Comparison of ENCODE assay signal across 29 cellular contexts in genomic region chr9:32490601-32491000, GRCh38.
"Had no signal": no experiment of that assay in that cellular context is flagged by ENCODE, and none has a peak within 500 bp of the region (broad histone marks: within the 10 kb centered on the region; RNA-seq: fewer than 3 reads in every experiment).

No MANE protein-coding gene starts in this region.

- H3K79me2 ChIP-seq: hepatocyte had no signal

- H3K4me2 ChIP-seq: hepatocyte had no signal

- H3K27ac Mint-ChIP-seq: activated CD4-positive, alpha-beta memory T cell treated with anti-CD3 and anti-CD28 coated beads, Interleukin-2, amount 10 ng/mL, durations not matched to agents 7 days and 5 days; activated CD4-positive, alpha-beta T cell treated with anti-CD3 and anti-CD28 coated beads, Interleukin-2, amount 10 ng/mL, durations not matched to agents 7 days and 5 days; activated naive CD4-positive, alpha-beta T cell treated with anti-CD3 and anti-CD28 coated beads, Interleukin-2, amount 50 U/mL, for 24 hours; activated T-helper 17 cell treated with anti-CD3 and anti-CD28 coated beads, Interleukin-2, amount 50 U/mL, for 72 hours; effector memory CD8-positive, alpha-beta T cell; nephron; stimulated activated effector memory CD8-positive, alpha-beta T cell treated with anti-CD3 and anti-CD28 coated beads, Interleukin-12 subunit alpha, Interleukin-12 subunit beta, amount 100 ng/mL, for 72 hours; stimulated activated naive CD8-positive, alpha-beta T cell treated with anti-CD3 and anti-CD28 coated beads, Interleukin-15, Interleukin-2, amounts not matched to agents 100 ng/mL and 50 ng/mL, for 24 hours; type B pancreatic cell had no signal

- H3K4me1 ChIP-seq: adrenal gland, ascending aorta, gastroesophageal sphincter, uterus had no signal

- H3K9me3 ChIP-seq: adrenal gland, ascending aorta, gastroesophageal sphincter, neutrophil, thoracic aorta, uterus had no signal

- H3K27me3 ChIP-seq: adrenal gland, ascending aorta, brain microvascular endothelial cell, gastroesophageal sphincter, hepatocyte, neutrophil, uterus had no signal

- H3K27me3 Mint-ChIP-seq: activated CD4-positive, alpha-beta memory T cell treated with anti-CD3 and anti-CD28 coated beads, Interleukin-2, amount 10 ng/mL, durations not matched to agents 7 days and 5 days; activated CD4-positive, alpha-beta T cell treated with anti-CD3 and anti-CD28 coated beads, Interleukin-2, amount 10 ng/mL, durations not matched to agents 7 days and 5 days; activated naive CD4-positive, alpha-beta T cell treated with anti-CD3 and anti-CD28 coated beads, Interleukin-2, amount 50 U/mL, for 24 hours; activated T-cell treated with anti-CD3 and anti-CD28 coated beads, Interleukin-2, amount 50 U/mL, for 24 hours; activated T-helper 17 cell treated with anti-CD3 and anti-CD28 coated beads, Interleukin-2, amount 50 U/mL, for 72 hours; effector memory CD8-positive, alpha-beta T cell; progenitor cell of endocrine pancreas; stimulated activated naive CD8-positive, alpha-beta T cell treated with anti-CD3 and anti-CD28 coated beads, Interleukin-15, Interleukin-2, amounts not matched to agents 100 ng/mL and 50 ng/mL, for 24 hours; type B pancreatic cell had no signal

- ATAC-seq: activated CD4-positive, CD25-positive, alpha-beta regulatory T cell treated with anti-CD3 and anti-CD28 coated beads, Interleukin-2, amount 50 U/mL, for 24 hours; activated T-helper 17 cell treated with anti-CD3 and anti-CD28 coated beads, Interleukin-2, amount 50 U/mL, for 72 hours; effector memory CD8-positive, alpha-beta T cell; gastroesophageal sphincter; left colon; sciatic nerve; stimulated activated effector memory CD8-positive, alpha-beta T cell treated with anti-CD3 and anti-CD28 coated beads, Interleukin-12 subunit alpha, Interleukin-12 subunit beta, amount 100 ng/mL, for 72 hours had no signal

- H3K4me3 Mint-ChIP-seq: activated CD4-positive, alpha-beta memory T cell treated with anti-CD3 and anti-CD28 coated beads, Interleukin-2, amount 10 ng/mL, durations not matched to agents 7 days and 5 days; activated CD4-positive, alpha-beta T cell treated with anti-CD3 and anti-CD28 coated beads, Interleukin-2, amount 10 ng/mL, durations not matched to agents 7 days and 5 days; activated naive CD4-positive, alpha-beta T cell treated with anti-CD3 and anti-CD28 coated beads, Interleukin-2, amount 50 U/mL, for 24 hours; activated T-cell treated with anti-CD3 and anti-CD28 coated beads, Interleukin-2, amount 50 U/mL, for 24 hours; activated T-helper 17 cell treated with anti-CD3 and anti-CD28 coated beads, Interleukin-2, amount 50 U/mL, for 72 hours; effector memory CD8-positive, alpha-beta T cell; immature natural killer cell; nephron; stimulated activated effector memory CD8-positive, alpha-beta T cell treated with anti-CD3 and anti-CD28 coated beads, Interleukin-12 subunit alpha, Interleukin-12 subunit beta, amount 100 ng/mL, for 72 hours; stimulated activated naive CD8-positive, alpha-beta T cell treated with anti-CD3 and anti-CD28 coated beads, Interleukin-15, Interleukin-2, amounts not matched to agents 100 ng/mL and 50 ng/mL, for 24 hours; type B pancreatic cell had no signal

- H3K36me3 ChIP-seq: uterus had no signal

- DNase-seq: activated CD4-positive, alpha-beta memory T cell treated with anti-CD3 and anti-CD28 coated beads, Interleukin-2, amount 10 ng/mL, durations not matched to agents 7 days and 5 days; activated CD4-positive, alpha-beta T cell treated with anti-CD3 and anti-CD28 coated beads, Interleukin-2, amount 10 ng/mL, durations not matched to agents 7 days and 5 days; activated CD8-positive, alpha-beta memory T cell treated with anti-CD3 and anti-CD28 coated beads, Interleukin-2, amount 50 U/mL, for 48 hours; activated T-cell treated with anti-CD3 and anti-CD28 coated beads, Interleukin-2, amount 50 U/mL, for 24 hours; adrenal gland; brain microvascular endothelial cell; cortex of kidney; effector memory CD8-positive, alpha-beta T cell; immature natural killer cell; kidney; left colon; mammary epithelial cell; small intestine; stimulated activated CD4-positive, alpha-beta T cell treated with anti-CD3 and anti-CD28 coated beads, Interleukin-4, amount 100 ng/mL, for 24 hours; uterus had no signal

- H3K4me3 ChIP-seq: adrenal gland, ascending aorta, gastroesophageal sphincter, hepatocyte, thoracic aorta, uterus had no signal

- H3K27ac ChIP-seq: adrenal gland, ascending aorta, brain microvascular endothelial cell, gastroesophageal sphincter, hepatocyte, neutrophil, thoracic aorta, uterus had no signal

- H2AFZ ChIP-seq: hepatocyte had no signal

- H3K4me1 Mint-ChIP-seq: activated CD4-positive, alpha-beta memory T cell treated with anti-CD3 and anti-CD28 coated beads, Interleukin-2, amount 10 ng/mL, durations not matched to agents 7 days and 5 days; activated CD4-positive, alpha-beta T cell treated with anti-CD3 and anti-CD28 coated beads, Interleukin-2, amount 10 ng/mL, durations not matched to agents 7 days and 5 days; activated naive CD4-positive, alpha-beta T cell treated with anti-CD3 and anti-CD28 coated beads, Interleukin-2, amount 50 U/mL, for 24 hours; activated T-helper 17 cell treated with anti-CD3 and anti-CD28 coated beads, Interleukin-2, amount 50 U/mL, for 72 hours; immature natural killer cell; stimulated activated effector memory CD8-positive, alpha-beta T cell treated with anti-CD3 and anti-CD28 coated beads, Interleukin-12 subunit alpha, Interleukin-12 subunit beta, amount 100 ng/mL, for 72 hours had no signal

- H3K9me3 Mint-ChIP-seq: activated CD4-positive, alpha-beta memory T cell treated with anti-CD3 and anti-CD28 coated beads, Interleukin-2, amount 10 ng/mL, durations not matched to agents 7 days and 5 days; activated CD4-positive, alpha-beta T cell treated with anti-CD3 and anti-CD28 coated beads, Interleukin-2, amount 10 ng/mL, durations not matched to agents 7 days and 5 days; activated naive CD4-positive, alpha-beta T cell treated with anti-CD3 and anti-CD28 coated beads, Interleukin-2, amount 50 U/mL, for 24 hours; activated T-cell treated with anti-CD3 and anti-CD28 coated beads, Interleukin-2, amount 50 U/mL, for 24 hours; activated T-helper 17 cell treated with anti-CD3 and anti-CD28 coated beads, Interleukin-2, amount 50 U/mL, for 72 hours; effector memory CD8-positive, alpha-beta T cell; immature natural killer cell; nephron; stimulated activated effector memory CD8-positive, alpha-beta T cell treated with anti-CD3 and anti-CD28 coated beads, Interleukin-12 subunit alpha, Interleukin-12 subunit beta, amount 100 ng/mL, for 72 hours; stimulated activated naive CD8-positive, alpha-beta T cell treated with anti-CD3 and anti-CD28 coated beads, Interleukin-15, Interleukin-2, amounts not matched to agents 100 ng/mL and 50 ng/mL, for 24 hours; type B pancreatic cell had no signal
